Comparison of ENCODE assay signal across 1 cellular context in the genomic region with DNA sequence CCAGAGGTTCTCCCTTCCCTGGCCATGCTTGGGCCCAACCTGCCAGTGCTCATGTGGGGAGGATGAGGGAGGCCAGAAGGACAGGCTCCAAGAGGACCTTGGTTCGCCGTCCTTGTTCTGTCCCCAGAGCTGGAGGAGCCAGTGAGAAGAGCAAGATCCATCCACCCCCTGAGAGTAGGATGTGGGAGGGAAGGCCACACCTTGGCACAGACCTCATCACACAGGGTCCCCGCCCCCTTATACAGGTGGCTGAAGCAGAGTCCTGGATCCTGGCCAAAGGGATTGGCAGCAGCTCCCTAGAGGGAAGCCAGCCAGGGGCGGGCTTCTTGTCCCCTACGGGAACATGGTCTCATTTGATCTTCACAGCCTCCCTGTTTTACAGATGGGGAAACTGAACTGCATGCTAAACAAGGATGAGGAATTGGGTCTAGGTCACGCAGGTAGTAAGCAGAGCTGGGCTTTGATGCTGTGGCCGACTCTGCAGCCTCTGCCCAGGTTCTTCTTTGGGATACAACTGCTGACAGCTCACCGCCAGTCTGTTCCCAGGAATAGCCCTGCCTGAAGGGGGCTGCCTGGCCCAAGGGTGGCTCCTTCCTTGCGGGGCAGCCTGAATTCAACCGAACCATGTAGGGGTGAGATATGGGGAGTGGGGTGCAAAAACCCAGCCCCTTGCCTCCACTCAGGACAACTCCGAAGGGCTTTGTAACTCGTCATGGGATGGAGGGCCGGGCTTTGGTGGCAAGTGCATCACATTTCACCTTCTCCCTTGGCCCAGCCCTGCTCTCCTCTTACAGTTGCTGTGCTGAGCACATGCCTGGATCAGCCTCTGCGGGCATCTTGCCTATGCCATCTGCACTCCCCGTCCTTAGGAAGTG.
TF ChIP-seq lines count a peak whose summit lies in the region.

No MANE protein-coding gene starts in this region.

TF ChIP-seq in HepG2, 621 proteins besides CTCF, POLR2A, EP300 and RAD21 (continues in another document):
- TF ChIP-seq, protein P1, sequence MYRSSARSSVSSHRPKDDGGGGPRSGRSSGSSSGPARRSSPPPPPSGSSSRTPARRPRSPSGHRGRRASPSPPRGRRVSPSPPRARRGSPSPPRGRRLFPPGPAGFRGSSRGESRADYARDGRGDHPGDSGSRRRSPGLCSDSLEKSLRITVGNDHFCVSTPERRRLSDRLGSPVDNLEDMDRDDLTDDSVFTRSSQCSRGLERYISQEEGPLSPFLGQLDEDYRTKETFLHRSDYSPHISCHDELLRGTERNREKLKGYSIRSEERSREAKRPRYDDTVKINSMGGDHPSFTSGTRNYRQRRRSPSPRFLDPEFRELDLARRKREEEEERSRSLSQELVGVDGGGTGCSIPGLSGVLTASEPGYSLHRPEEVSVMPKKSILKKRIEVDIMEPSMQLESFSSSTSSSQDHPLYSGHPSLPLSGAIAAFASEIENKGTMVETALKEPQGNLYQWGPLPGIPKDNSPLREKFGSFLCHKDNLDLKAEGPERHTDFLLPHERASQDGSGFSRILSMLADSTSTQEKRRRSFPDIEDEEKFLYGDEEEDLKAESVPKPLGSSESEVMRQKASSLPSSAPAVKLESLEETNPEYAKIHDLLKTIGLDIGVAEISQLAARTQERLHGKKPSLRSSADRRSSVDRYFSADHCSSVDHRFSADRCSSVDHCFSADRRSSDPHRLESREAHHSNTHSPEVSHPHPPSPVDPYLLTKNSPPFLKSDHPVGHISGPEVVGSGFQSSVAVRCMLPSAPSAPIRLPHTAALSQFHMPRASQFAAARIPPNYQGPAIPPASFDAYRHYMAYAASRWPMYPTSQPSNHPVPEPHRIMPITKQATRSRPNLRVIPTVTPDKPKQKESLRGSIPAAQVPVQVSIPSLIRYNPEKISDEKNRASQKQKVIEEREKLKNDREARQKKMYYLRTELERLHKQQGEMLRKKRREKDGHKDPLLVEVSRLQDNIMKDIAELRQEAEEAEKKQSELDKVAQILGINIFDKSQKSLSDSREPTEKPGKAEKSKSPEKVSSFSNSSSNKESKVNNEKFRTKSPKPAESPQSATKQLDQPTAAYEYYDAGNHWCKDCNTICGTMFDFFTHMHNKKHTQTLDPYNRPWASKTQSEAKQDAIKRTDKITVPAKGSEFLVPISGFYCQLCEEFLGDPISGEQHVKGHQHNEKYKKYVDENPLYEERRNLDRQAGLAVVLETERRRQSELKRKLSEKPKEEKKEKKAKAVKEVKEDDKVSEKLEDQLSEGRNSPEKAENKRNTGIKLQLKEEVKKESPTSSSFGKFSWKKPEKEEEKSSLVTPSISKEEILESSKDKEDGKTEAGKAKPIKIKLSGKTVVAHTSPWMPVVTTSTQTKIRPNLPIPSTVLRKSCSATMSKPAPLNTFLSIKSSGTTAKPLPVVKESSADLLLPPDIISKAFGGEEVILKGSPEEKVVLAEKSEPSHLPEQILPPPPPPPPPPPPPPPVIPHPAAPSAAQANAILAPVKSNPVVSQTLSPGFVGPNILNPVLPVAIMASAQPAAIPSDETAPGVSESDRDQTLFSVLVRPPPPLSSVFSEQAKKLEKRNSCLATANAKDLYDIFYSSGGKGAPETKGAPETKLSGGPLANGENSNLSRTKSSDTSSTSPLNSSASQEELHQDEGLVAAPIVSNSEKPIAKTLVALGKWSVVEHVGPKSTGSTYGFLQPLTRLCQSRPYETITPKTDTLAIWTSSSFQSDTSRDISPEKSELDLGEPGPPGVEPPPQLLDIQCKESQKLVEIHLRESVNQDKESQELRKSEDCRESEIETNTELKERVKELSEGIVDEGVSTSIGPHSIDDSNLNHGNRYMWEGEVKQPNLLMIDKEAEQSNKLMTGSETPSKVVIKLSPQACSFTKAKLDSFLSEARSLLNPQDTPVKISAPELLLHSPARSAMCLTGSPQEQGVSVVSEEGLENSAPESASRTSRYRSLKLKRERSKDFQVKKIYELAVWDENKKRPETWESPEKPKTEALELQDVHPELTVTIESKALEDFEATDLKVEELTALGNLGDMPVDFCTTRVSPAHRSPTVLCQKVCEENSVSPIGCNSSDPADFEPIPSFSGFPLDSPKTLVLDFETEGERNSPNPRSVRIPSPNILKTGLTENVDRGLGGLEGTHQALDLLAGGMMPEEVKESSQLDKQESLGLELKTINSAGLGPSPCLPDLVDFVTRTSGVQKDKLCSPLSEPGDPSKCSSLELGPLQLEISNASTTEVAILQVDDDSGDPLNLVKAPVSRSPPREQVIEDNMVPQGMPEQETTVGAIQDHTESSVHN (CRISPR knock-in tag; IDR thresholded peaks at IDR 0.05) = no peak
- TF ChIP-seq GATAD1 (CRISPR knock-in tag; IDR thresholded peaks at IDR 0.05) (no peak), MXI1 (IDR thresholded peaks at IDR 0.05; ENCODE audit: borderline replicate concordance, low read depth, low read length) (no peak), ZNF703 (CRISPR knock-in tag; IDR thresholded peaks at IDR 0.05; ENCODE audit: borderline replicate concordance) (no peak), KDM1A (CRISPR knock-in tag; IDR thresholded peaks at IDR 0.05) (no peak), ZMYM2 (CRISPR knock-in tag; IDR thresholded peaks at IDR 0.05) (no peak), ZSCAN29 (CRISPR knock-in tag; conservative IDR thresholded peaks at IDR 0.05) (no peak), ZNF777 (CRISPR knock-in tag; IDR thresholded peaks at IDR 0.05) (no peak), ZNF589 (CRISPR knock-in tag; conservative IDR thresholded peaks at IDR 0.05) (no peak), ZNF781 (CRISPR knock-in tag; IDR thresholded peaks at IDR 0.05; ENCODE audit: borderline replicate concordance, not compliant biosample characterization) (no peak), NR1H2 (CRISPR knock-in tag; IDR thresholded peaks at IDR 0.05; ENCODE audit: borderline replicate concordance, low read depth) (no peak), ZNF790 (CRISPR knock-in tag; IDR thresholded peaks at IDR 0.05; ENCODE audit: borderline replicate concordance) (no peak), ZNF839 (CRISPR knock-in tag; IDR thresholded peaks at IDR 0.05; ENCODE audit: borderline replicate concordance) (no peak), GTF2F1 (IDR thresholded peaks at IDR 0.05; ENCODE audit: low read length) (no peak), ELF4 (CRISPR knock-in tag; IDR thresholded peaks at IDR 0.05; ENCODE audit: borderline replicate concordance) (no peak), NKX3-1 (CRISPR knock-in tag; IDR thresholded peaks at IDR 0.05) (no peak), ZFAT (CRISPR knock-in tag; conservative IDR thresholded peaks at IDR 0.05) (no peak), MED13 (CRISPR knock-in tag; IDR thresholded peaks at IDR 0.05) (no peak)
- TF ChIP-seq, protein P2, sequence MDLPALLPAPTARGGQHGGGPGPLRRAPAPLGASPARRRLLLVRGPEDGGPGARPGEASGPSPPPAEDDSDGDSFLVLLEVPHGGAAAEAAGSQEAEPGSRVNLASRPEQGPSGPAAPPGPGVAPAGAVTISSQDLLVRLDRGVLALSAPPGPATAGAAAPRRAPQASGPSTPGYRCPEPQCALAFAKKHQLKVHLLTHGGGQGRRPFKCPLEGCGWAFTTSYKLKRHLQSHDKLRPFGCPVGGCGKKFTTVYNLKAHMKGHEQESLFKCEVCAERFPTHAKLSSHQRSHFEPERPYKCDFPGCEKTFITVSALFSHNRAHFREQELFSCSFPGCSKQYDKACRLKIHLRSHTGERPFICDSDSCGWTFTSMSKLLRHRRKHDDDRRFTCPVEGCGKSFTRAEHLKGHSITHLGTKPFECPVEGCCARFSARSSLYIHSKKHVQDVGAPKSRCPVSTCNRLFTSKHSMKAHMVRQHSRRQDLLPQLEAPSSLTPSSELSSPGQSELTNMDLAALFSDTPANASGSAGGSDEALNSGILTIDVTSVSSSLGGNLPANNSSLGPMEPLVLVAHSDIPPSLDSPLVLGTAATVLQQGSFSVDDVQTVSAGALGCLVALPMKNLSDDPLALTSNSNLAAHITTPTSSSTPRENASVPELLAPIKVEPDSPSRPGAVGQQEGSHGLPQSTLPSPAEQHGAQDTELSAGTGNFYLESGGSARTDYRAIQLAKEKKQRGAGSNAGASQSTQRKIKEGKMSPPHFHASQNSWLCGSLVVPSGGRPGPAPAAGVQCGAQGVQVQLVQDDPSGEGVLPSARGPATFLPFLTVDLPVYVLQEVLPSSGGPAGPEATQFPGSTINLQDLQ (CRISPR knock-in tag; IDR thresholded peaks at IDR 0.05) = no peak
- TF ChIP-seq, protein P3, sequence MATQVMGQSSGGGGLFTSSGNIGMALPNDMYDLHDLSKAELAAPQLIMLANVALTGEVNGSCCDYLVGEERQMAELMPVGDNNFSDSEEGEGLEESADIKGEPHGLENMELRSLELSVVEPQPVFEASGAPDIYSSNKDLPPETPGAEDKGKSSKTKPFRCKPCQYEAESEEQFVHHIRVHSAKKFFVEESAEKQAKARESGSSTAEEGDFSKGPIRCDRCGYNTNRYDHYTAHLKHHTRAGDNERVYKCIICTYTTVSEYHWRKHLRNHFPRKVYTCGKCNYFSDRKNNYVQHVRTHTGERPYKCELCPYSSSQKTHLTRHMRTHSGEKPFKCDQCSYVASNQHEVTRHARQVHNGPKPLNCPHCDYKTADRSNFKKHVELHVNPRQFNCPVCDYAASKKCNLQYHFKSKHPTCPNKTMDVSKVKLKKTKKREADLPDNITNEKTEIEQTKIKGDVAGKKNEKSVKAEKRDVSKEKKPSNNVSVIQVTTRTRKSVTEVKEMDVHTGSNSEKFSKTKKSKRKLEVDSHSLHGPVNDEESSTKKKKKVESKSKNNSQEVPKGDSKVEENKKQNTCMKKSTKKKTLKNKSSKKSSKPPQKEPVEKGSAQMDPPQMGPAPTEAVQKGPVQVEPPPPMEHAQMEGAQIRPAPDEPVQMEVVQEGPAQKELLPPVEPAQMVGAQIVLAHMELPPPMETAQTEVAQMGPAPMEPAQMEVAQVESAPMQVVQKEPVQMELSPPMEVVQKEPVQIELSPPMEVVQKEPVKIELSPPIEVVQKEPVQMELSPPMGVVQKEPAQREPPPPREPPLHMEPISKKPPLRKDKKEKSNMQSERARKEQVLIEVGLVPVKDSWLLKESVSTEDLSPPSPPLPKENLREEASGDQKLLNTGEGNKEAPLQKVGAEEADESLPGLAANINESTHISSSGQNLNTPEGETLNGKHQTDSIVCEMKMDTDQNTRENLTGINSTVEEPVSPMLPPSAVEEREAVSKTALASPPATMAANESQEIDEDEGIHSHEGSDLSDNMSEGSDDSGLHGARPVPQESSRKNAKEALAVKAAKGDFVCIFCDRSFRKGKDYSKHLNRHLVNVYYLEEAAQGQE (IDR thresholded peaks at IDR 0.05; ENCODE audit: borderline replicate concordance in 1 of 2, low read depth in 1 of 2, low read length in 2 of 2) = no peak
- TF ChIP-seq, protein P4, sequence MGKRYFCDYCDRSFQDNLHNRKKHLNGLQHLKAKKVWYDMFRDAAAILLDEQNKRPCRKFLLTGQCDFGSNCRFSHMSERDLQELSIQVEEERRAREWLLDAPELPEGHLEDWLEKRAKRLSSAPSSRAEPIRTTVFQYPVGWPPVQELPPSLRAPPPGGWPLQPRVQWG (CRISPR knock-in tag; IDR thresholded peaks at IDR 0.05; ENCODE audit: borderline replicate concordance, low read depth) = no peak
- TF ChIP-seq, protein P5, sequence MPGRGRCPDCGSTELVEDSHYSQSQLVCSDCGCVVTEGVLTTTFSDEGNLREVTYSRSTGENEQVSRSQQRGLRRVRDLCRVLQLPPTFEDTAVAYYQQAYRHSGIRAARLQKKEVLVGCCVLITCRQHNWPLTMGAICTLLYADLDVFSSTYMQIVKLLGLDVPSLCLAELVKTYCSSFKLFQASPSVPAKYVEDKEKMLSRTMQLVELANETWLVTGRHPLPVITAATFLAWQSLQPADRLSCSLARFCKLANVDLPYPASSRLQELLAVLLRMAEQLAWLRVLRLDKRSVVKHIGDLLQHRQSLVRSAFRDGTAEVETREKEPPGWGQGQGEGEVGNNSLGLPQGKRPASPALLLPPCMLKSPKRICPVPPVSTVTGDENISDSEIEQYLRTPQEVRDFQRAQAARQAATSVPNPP (CRISPR knock-in tag; IDR thresholded peaks at IDR 0.05) = no peak
- TF ChIP-seq, protein P6, sequence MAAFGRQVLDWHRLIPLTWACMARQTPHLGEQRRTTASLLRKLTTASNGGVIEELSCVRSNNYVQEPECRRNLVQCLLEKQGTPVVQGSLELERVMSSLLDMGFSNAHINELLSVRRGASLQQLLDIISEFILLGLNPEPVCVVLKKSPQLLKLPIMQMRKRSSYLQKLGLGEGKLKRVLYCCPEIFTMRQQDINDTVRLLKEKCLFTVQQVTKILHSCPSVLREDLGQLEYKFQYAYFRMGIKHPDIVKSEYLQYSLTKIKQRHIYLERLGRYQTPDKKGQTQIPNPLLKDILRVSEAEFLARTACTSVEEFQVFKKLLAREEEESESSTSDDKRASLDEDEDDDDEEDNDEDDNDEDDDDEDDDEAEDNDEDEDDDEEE (CRISPR knock-in tag; IDR thresholded peaks at IDR 0.05) = no peak
- TF ChIP-seq, protein P7, sequence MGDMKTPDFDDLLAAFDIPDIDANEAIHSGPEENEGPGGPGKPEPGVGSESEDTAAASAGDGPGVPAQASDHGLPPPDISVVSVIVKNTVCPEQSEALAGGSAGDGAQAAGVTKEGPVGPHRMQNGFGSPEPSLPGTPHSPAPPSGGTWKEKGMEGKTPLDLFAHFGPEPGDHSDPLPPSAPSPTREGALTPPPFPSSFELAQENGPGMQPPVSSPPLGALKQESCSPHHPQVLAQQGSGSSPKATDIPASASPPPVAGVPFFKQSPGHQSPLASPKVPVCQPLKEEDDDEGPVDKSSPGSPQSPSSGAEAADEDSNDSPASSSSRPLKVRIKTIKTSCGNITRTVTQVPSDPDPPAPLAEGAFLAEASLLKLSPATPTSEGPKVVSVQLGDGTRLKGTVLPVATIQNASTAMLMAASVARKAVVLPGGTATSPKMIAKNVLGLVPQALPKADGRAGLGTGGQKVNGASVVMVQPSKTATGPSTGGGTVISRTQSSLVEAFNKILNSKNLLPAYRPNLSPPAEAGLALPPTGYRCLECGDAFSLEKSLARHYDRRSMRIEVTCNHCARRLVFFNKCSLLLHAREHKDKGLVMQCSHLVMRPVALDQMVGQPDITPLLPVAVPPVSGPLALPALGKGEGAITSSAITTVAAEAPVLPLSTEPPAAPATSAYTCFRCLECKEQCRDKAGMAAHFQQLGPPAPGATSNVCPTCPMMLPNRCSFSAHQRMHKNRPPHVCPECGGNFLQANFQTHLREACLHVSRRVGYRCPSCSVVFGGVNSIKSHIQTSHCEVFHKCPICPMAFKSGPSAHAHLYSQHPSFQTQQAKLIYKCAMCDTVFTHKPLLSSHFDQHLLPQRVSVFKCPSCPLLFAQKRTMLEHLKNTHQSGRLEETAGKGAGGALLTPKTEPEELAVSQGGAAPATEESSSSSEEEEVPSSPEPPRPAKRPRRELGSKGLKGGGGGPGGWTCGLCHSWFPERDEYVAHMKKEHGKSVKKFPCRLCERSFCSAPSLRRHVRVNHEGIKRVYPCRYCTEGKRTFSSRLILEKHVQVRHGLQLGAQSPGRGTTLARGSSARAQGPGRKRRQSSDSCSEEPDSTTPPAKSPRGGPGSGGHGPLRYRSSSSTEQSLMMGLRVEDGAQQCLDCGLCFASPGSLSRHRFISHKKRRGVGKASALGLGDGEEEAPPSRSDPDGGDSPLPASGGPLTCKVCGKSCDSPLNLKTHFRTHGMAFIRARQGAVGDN (CRISPR knock-in tag; IDR thresholded peaks at IDR 0.05) = peak; percentile 56
